In the genomic region with DNA sequence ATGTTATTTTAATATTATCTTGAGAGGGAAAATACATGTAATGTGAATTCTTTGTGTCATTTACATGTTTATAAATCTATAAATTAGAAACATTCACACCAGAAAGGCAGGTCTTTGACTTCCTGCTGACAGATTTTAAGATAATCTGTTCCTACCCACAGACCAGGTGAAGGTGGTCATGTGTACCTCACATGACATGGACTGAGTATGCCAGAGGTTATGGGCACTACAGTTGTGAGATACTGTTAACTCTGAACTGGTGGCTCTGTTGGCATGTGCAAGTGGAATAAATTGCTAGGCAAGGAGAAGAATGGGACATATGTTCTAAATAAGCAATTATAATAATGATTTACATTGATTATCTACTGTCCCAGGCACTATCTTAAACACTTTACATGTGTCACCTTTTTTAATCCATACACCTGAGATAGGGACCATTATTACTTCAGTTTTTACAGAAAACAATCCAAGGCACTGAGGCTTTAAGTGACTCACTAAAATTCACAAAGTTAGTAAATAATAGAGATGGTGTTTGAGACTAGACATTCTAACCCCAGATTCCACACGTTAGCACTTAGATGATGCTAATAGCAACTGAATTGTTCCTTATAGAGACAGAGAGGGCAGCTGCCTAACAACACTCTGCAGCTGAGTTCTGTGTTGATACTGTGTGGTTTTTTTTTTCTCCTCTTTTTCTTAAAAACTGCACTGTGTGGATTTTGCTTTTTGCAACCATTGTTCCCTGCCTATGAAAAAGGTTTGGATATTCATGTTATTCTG, we compare ENCODE assay signal across 17 cellular contexts. TPM values are rescaled to one million over a fixed set of nuclear protein-coding genes. Genes with fewer than 3 reads are reported as not detected.
DNase-seq lines count a peak whose midpoint lies in the region; ATAC-seq and TF ChIP-seq lines count a peak whose summit lies in the region.
"Had no signal": no experiment of that assay in that cellular context is flagged by ENCODE, and none has a peak within 500 bp of the region (broad histone marks: within the 10 kb centered on the region; RNA-seq: fewer than 3 reads in every experiment).

No MANE protein-coding gene starts in this region.

- H3K4me1 Mint-ChIP-seq in dendritic cell treated with granulocyte-macrophage colony-stimulating factor and Interleukin-4, amounts not matched to agents 40 ng/mL and 50 ng/mL, for 4 days (ENCODE audit: low read depth), result peaks cover 15% of the 10 kb centered on the region
- H3K4me1 Mint-ChIP-seq: nephron progenitor cell had no signal

- no peaks in the 10 kb centered on the region for H3K9me3 Mint-ChIP-seq in dendritic cell treated with granulocyte-macrophage colony-stimulating factor and Interleukin-4, amounts not matched to agents 40 ng/mL and 50 ng/mL, for 4 days
- H3K9me3 Mint-ChIP-seq: activated T-cell treated with anti-CD3 and anti-CD28 coated beads, Interleukin-2, amount 50 U/mL, for 4 hours; nephron progenitor cell; T-cell had no signal

- ATAC-seq in GM18502 (IDR thresholded peaks at IDR 0.05; ENCODE audit: poor library complexity, unreplicated experiment) (peak; percentile 56), GM19372 (IDR thresholded peaks at IDR 0.05; ENCODE audit: low read depth, unreplicated experiment) (peak; percentile 48), HG03342 (IDR thresholded peaks at IDR 0.05; ENCODE audit: unreplicated experiment) (peak; percentile 41)
- ATAC-seq: PC-3, T-cell had no signal

- no peak overlapping the region for H3K4me3 Mint-ChIP-seq in dendritic cell treated with granulocyte-macrophage colony-stimulating factor and Interleukin-4, amounts not matched to agents 40 ng/mL and 50 ng/mL, for 4 days
- H3K4me3 Mint-ChIP-seq: activated T-cell treated with anti-CD3 and anti-CD28 coated beads, Interleukin-2, amount 50 U/mL, for 4 hours; nephron progenitor cell; T-cell had no signal

- H3K27me3 Mint-ChIP-seq in dendritic cell treated with granulocyte-macrophage colony-stimulating factor and Interleukin-4, amounts not matched to agents 40 ng/mL and 50 ng/mL, for 4 days, result no peaks in the 10 kb centered on the region
- H3K27me3 Mint-ChIP-seq: T-cell had no signal

- peak overlapping the region; percentile 76 for H3K27ac Mint-ChIP-seq in dendritic cell treated with granulocyte-macrophage colony-stimulating factor and Interleukin-4, amounts not matched to agents 40 ng/mL and 50 ng/mL, for 4 days
- H3K27ac Mint-ChIP-seq: nephron progenitor cell, T-cell had no signal

- H3K27ac ChIP-seq in breast epithelium, result no peak overlapping the region
- H3K27ac ChIP-seq: C4-2B had no signal

- no peaks in the 10 kb centered on the region for H3K36me3 Mint-ChIP-seq in dendritic cell treated with granulocyte-macrophage colony-stimulating factor and Interleukin-4, amounts not matched to agents 40 ng/mL and 50 ng/mL, for 4 days (ENCODE audit: low read depth)

- no peaks in the 10 kb centered on the region for H3K4me1 ChIP-seq in breast epithelium

- no peak overlapping the region for H3K4me3 ChIP-seq in breast epithelium

- no peaks in the 10 kb centered on the region for H3K9me3 ChIP-seq in breast epithelium

- H3K27me3 ChIP-seq in breast epithelium, result no peaks in the 10 kb centered on the region

- no peaks in the 10 kb centered on the region for H3K36me3 ChIP-seq in breast epithelium

- DNase-seq in breast epithelium (ENCODE audit: low spot score in 2 of 2), result no peak
- DNase-seq in NCI-H524 treated with DMSO at 0.1 percent for 48 hours (lab: John Stamatoyannopoulos, UW), result no peak
- no peak for DNase-seq in inferior parietal cortex (ENCODE audit: extremely low spot score)
- no peak for DNase-seq in stimulated activated CD4-positive, alpha-beta T cell treated with anti-CD3 and anti-CD28 coated beads, Interleukin-4, amount 100 ng/mL, for 4 hours
- DNase-seq: activated CD4-positive, alpha-beta T cell treated with anti-CD3 and anti-CD28 coated beads for 1 hour; activated T-cell treated with anti-CD3 and anti-CD28 coated beads, Interleukin-2, amount 50 U/mL, for 4 hours; KG1; NCI-H1436; NCI-H446; nephron progenitor cell; T-cell had no signal

- no peak for TF ChIP-seq CTCF in breast epithelium (IDR thresholded peaks at IDR 0.05)

- intact Hi-C loops in dendritic cell treated with granulocyte-macrophage colony-stimulating factor and Interleukin-4, amounts not matched to agents 40 ng/mL and 50 ng/mL, for 4 days (cut with micrococcal nuclease), result loop anchor here (5.0 kb wide), 1 partner anchor 127 kb away; no protein-coding TSS in a partner anchor
- intact Hi-C loops in breast epithelium (cut with DNase I; ENCODE audit: low total_unique reads), result no loop called here

- no peak for TF ChIP-seq POLR2A in breast epithelium (IDR thresholded peaks at IDR 0.05)

RNA-seq across cellular contexts. Expression of gene SLC16A7, which starts 23.8 kb away (rescaled TPM):
- total RNA-seq in breast epithelium, result 10 to 100 TPM; 14.5 to 53.4 (median 51.2) TPM
